Comparison of ENCODE assay signal across 32 cellular contexts in the genomic region with DNA sequence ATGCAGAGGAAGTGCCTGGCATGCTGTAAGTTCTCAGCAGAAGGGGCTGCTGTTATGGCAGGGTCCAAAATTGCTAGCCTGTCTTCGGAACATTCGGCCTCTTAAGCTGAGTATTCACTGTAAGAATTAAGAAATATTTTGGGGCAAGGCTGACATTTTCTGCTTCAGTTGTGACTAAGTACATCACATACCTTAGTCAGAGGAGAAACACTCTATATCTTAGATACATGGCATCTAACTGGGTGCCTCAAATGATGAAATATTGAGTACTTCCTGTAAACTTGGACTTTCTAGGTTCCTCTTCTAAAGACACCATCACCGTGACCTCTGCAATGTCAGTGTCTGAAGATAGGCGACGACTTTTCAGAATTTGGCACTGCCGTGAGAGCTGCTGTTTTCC.
DNase-seq lines count a peak whose midpoint lies in the region; ATAC-seq, FAIRE-seq and TF ChIP-seq lines count a peak whose summit lies in the region.
"Had no signal": no experiment of that assay in that cellular context is flagged by ENCODE, and none has a peak within 500 bp of the region (broad histone marks: within the 10 kb centered on the region; RNA-seq: fewer than 3 reads in every experiment).

No MANE protein-coding gene starts in this region.

- H3K9me3 Mint-ChIP-seq in activated CD4-positive, alpha-beta T cell treated with anti-CD3 and anti-CD28 coated beads for 36 hours (ENCODE audit: low read depth), result peaks cover 7% of the 10 kb centered on the region
- no peaks in the 10 kb centered on the region for H3K9me3 Mint-ChIP-seq in activated CD4-positive, alpha-beta T cell treated with anti-CD3 and anti-CD28 coated beads, Interleukin-2, amount 10 ng/mL, durations not matched to agents 24 days and 14 days
- H3K9me3 Mint-ChIP-seq in astrocyte (ENCODE audit: unreplicated experiment) (peaks cover 4% of the 10 kb centered on the region), endodermal cell (peaks cover 5% of the 10 kb centered on the region)
- peaks cover 7% of the 10 kb centered on the region for H3K9me3 Mint-ChIP-seq in CD4-positive, alpha-beta T cell

- ATAC-seq in activated CD4-positive, alpha-beta T cell treated with anti-CD3 and anti-CD28 coated beads for 36 hours, result peak; percentile 73
- ATAC-seq in CD4-positive, alpha-beta T cell (ENCODE audit: poor library complexity), result no peak
- ATAC-seq: activated naive CD8-positive, alpha-beta T cell treated with anti-CD3 and anti-CD28 coated beads, Interleukin-2, amount 50 U/mL, for 24 hours; gastrocnemius medialis; GM12878; pancreas; stimulated activated effector memory CD8-positive, alpha-beta T cell treated with anti-CD3 and anti-CD28 coated beads, Interleukin-12 subunit alpha, Interleukin-12 subunit beta, amount 100 ng/mL, for 72 hours had no signal

- FAIRE-seq in astrocyte (lab: Jason Lieb, UNC), result no peak
- FAIRE-seq: colon, GM12878, islet of Langerhans, pancreas had no signal

- H3K27me3 Mint-ChIP-seq in activated CD4-positive, alpha-beta T cell treated with anti-CD3 and anti-CD28 coated beads for 36 hours, result no peaks in the 10 kb centered on the region
- no peaks in the 10 kb centered on the region for H3K27me3 Mint-ChIP-seq in activated CD4-positive, alpha-beta T cell treated with anti-CD3 and anti-CD28 coated beads, Interleukin-2, amount 10 ng/mL, durations not matched to agents 24 days and 14 days
- H3K27me3 Mint-ChIP-seq in astrocyte (ENCODE audit: low read depth, unreplicated experiment) (peaks cover 18% of the 10 kb centered on the region), endodermal cell (ENCODE audit: insufficient read depth) (no peaks in the 10 kb centered on the region)
- no peaks in the 10 kb centered on the region for H3K27me3 Mint-ChIP-seq in CD4-positive, alpha-beta T cell
- H3K27me3 Mint-ChIP-seq: activated naive CD8-positive, alpha-beta T cell treated with anti-CD3 and anti-CD28 coated beads, Interleukin-2, amount 50 U/mL, for 24 hours had no signal

- H2AFZ ChIP-seq in astrocyte (ENCODE audit: low read depth, low read length), result no peak overlapping the region

- H3K4me2 ChIP-seq in astrocyte (ENCODE audit: low read length), result no peak overlapping the region
- H3K4me2 ChIP-seq: BLaER1 had no signal

- intact Hi-C loops in activated CD4-positive, alpha-beta T cell treated with anti-CD3 and anti-CD28 coated beads for 36 hours (cut with DNase I, micrococcal nuclease), result no loop called here
- intact Hi-C loops in activated CD4-positive, alpha-beta T cell treated with anti-CD3 and anti-CD28 coated beads, Interleukin-2, amount 10 ng/mL, durations not matched to agents 24 days and 14 days (cut with micrococcal nuclease), result no loop called here
- intact Hi-C loops in CD4-positive, alpha-beta T cell (cut with DNase I, micrococcal nuclease), result loop anchor here in 1 of 2 experiments (5.0 kb wide), 1 partner anchor 83 kb away; no protein-coding TSS in a partner anchor

- CTCF ChIA-PET in activated CD4-positive, alpha-beta T cell treated with anti-CD3 and anti-CD28 coated beads for 36 hours (lab: Charles Lee), result interaction anchor here (0.7 to 1.3 kb wide), 3 partner anchors 17 to 42 kb away, joined by 3 read pairs; no protein-coding TSS in a partner anchor
- CTCF ChIA-PET in CD4-positive, alpha-beta T cell (lab: Charles Lee), result no interaction called here

- no peaks in the 10 kb centered on the region for H3K36me3 ChIP-seq in astrocyte (ENCODE audit: insufficient read depth, low read length)
- no peaks in the 10 kb centered on the region for H3K36me3 ChIP-seq in neutrophil
- H3K36me3 ChIP-seq in endodermal cell (ENCODE audit: control insufficient read depth, insufficient read depth, low read length), result no peaks in the 10 kb centered on the region
- H3K36me3 ChIP-seq: gastrocnemius medialis, left ventricle myocardium inferior, pancreas, WERI-Rb-1 had no signal

- H3K4me1 Mint-ChIP-seq in activated CD4-positive, alpha-beta T cell treated with anti-CD3 and anti-CD28 coated beads for 36 hours, result peaks cover 11% of the 10 kb centered on the region
- peaks cover 2% of the 10 kb centered on the region for H3K4me1 Mint-ChIP-seq in activated CD4-positive, alpha-beta T cell treated with anti-CD3 and anti-CD28 coated beads, Interleukin-2, amount 10 ng/mL, durations not matched to agents 24 days and 14 days
- H3K4me1 Mint-ChIP-seq in astrocyte (ENCODE audit: low read depth, unreplicated experiment), result no peaks in the 10 kb centered on the region
- no peaks in the 10 kb centered on the region for H3K4me1 Mint-ChIP-seq in endodermal cell
- no peaks in the 10 kb centered on the region for H3K4me1 Mint-ChIP-seq in CD4-positive, alpha-beta T cell (ENCODE audit: low read depth)
- H3K4me1 Mint-ChIP-seq: natural killer cell; stimulated activated effector memory CD8-positive, alpha-beta T cell treated with anti-CD3 and anti-CD28 coated beads, Interleukin-12 subunit alpha, Interleukin-12 subunit beta, amount 100 ng/mL, for 72 hours had no signal

- no peaks in the 10 kb centered on the region for H3K27me3 ChIP-seq in astrocyte (ENCODE audit: insufficient read depth, low read length)
- H3K27me3 ChIP-seq in neutrophil, result no peaks in the 10 kb centered on the region
- H3K27me3 ChIP-seq in endodermal cell (ENCODE audit: control insufficient read depth, insufficient read depth, low read length, poor library complexity, severe bottlenecking), result no peaks in the 10 kb centered on the region
- H3K27me3 ChIP-seq in CD4-positive, alpha-beta T cell (ENCODE audit: control insufficient read depth, insufficient read depth, low read length), result no peaks in the 10 kb centered on the region
- H3K27me3 ChIP-seq: BLaER1, gastrocnemius medialis, pancreas had no signal

- peaks cover 9% of the 10 kb centered on the region for H4K20me1 ChIP-seq in astrocyte (ENCODE audit: insufficient read depth, low read length)

- no peaks in the 10 kb centered on the region for H3K4me1 ChIP-seq in astrocyte (ENCODE audit: insufficient read depth, low read length)
- H3K4me1 ChIP-seq in neutrophil (ENCODE audit: control insufficient read depth in 1 of 2, insufficient read depth in 1 of 2, low read depth in 1 of 2, low read length in 1 of 2), result peaks cover 21 to 24% of the 10 kb centered on the region in 2 experiments
- no peaks in the 10 kb centered on the region for H3K4me1 ChIP-seq in endodermal cell (ENCODE audit: control insufficient read depth, insufficient read depth, low read length)
- H3K4me1 ChIP-seq: gastrocnemius medialis, left ventricle myocardium inferior, pancreas had no signal

- no peak overlapping the region for H3K4me3 Mint-ChIP-seq in activated CD4-positive, alpha-beta T cell treated with anti-CD3 and anti-CD28 coated beads for 36 hours
- H3K4me3 Mint-ChIP-seq in activated CD4-positive, alpha-beta T cell treated with anti-CD3 and anti-CD28 coated beads, Interleukin-2, amount 10 ng/mL, durations not matched to agents 24 days and 14 days, result no peak overlapping the region
- H3K4me3 Mint-ChIP-seq in astrocyte (ENCODE audit: unreplicated experiment), result no peak overlapping the region
- no peak overlapping the region for H3K4me3 Mint-ChIP-seq in endodermal cell
- no peak overlapping the region for H3K4me3 Mint-ChIP-seq in CD4-positive, alpha-beta T cell
- H3K4me3 Mint-ChIP-seq: activated naive CD8-positive, alpha-beta T cell treated with anti-CD3 and anti-CD28 coated beads, Interleukin-2, amount 50 U/mL, for 24 hours; mesothelial cell of epicardium; natural killer cell; stimulated activated effector memory CD8-positive, alpha-beta T cell treated with anti-CD3 and anti-CD28 coated beads, Interleukin-12 subunit alpha, Interleukin-12 subunit beta, amount 100 ng/mL, for 72 hours had no signal

- no peak for DNase-seq in activated CD4-positive, alpha-beta T cell treated with anti-CD3 and anti-CD28 coated beads for 36 hours
- no peak for DNase-seq in activated CD4-positive, alpha-beta T cell treated with anti-CD3 and anti-CD28 coated beads, Interleukin-2, amount 10 ng/mL, durations not matched to agents 24 days and 14 days
- DNase-seq in NOMO-1 (lab: John Stamatoyannopoulos, UW; ENCODE audit: unreplicated experiment in 2 of 2) (peak; percentile 42 to 90), astrocyte (ENCODE audit: low read depth) (peak; percentile 2), endodermal cell (no peak), substantia nigra (lab: John Stamatoyannopoulos, UW) (no peak)
- no peak for DNase-seq in CD4-positive, alpha-beta T cell
- DNase-seq: 8988T; activated CD4-positive, alpha-beta T cell treated with anti-CD3 and anti-CD28 coated beads, Interleukin-2, amount 50 U/mL, for 1 hour; activated effector memory CD4-positive, alpha-beta T cell treated with anti-CD3 and anti-CD28 coated beads, Interleukin-2, amount 50 U/mL, for 16 hours; activated naive CD8-positive, alpha-beta T cell treated with anti-CD3 and anti-CD28 coated beads, Interleukin-2, amount 50 U/mL, for 24 hours; effector CD8-positive, alpha-beta T cell; erythroblast; gastrocnemius medialis; H7; hypothalamus; left ventricle myocardium inferior; natural killer cell; NCI-H1417 treated with DMSO at 0.1 percent for 48 hours; NCI-H510A; NK-92 treated with Interleukin-12 subunit alpha and Interleukin-12 subunit beta, amount 100 ng/mL, for 24 hours; pancreas; RPMI8226; stimulated activated CD4-positive, alpha-beta T cell treated with anti-CD3 and anti-CD28 coated beads, Interleukin-2, amount 100 ng/mL, for 48 hours; WERI-Rb-1 had no signal

- H3K4me3 ChIP-seq in astrocyte (ENCODE audit: insufficient read depth, low read depth, low read length) (no peak overlapping the region), neutrophil (ENCODE audit: low read depth in 1 of 2, low read length in 1 of 2) (peak overlapping the region in 1 of 2 experiments; percentile 24), endodermal cell (ENCODE audit: low read length) (no peak overlapping the region)
- H3K4me3 ChIP-seq: BLaER1, gastrocnemius medialis, GM12878, left ventricle myocardium inferior, pancreas had no signal

- H3K9me3 ChIP-seq in astrocyte (ENCODE audit: insufficient read depth, low read depth, low read length) (no peaks in the 10 kb centered on the region), neutrophil (no peaks in the 10 kb centered on the region), endodermal cell (ENCODE audit: control insufficient read depth, low read length) (no peaks in the 10 kb centered on the region)
- H3K9me3 ChIP-seq in CD4-positive, alpha-beta T cell (ENCODE audit: control insufficient read depth, low read length), result peaks cover 7% of the 10 kb centered on the region
- H3K9me3 ChIP-seq: gastrocnemius medialis, pancreas had no signal

- H3K9ac ChIP-seq in astrocyte (ENCODE audit: low read length), result no peak overlapping the region
- H3K9ac ChIP-seq in endodermal cell (ENCODE audit: extremely low read depth, low read length, poor library complexity, severe bottlenecking), result no peak overlapping the region
- H3K9ac ChIP-seq: BLaER1 had no signal

- peaks cover 2% of the 10 kb centered on the region for H3K36me3 Mint-ChIP-seq in activated CD4-positive, alpha-beta T cell treated with anti-CD3 and anti-CD28 coated beads for 36 hours (ENCODE audit: low read depth)
- H3K36me3 Mint-ChIP-seq in activated CD4-positive, alpha-beta T cell treated with anti-CD3 and anti-CD28 coated beads, Interleukin-2, amount 10 ng/mL, durations not matched to agents 24 days and 14 days (ENCODE audit: low read depth), result peaks cover 2% of the 10 kb centered on the region
- H3K36me3 Mint-ChIP-seq in astrocyte (ENCODE audit: low read depth, unreplicated experiment), result no peaks in the 10 kb centered on the region
- no peaks in the 10 kb centered on the region for H3K36me3 Mint-ChIP-seq in endodermal cell (ENCODE audit: low read depth)
- peaks cover 3% of the 10 kb centered on the region for H3K36me3 Mint-ChIP-seq in CD4-positive, alpha-beta T cell (ENCODE audit: low read depth)
- H3K36me3 Mint-ChIP-seq: mesothelial cell of epicardium; natural killer cell; stimulated activated effector memory CD8-positive, alpha-beta T cell treated with anti-CD3 and anti-CD28 coated beads, Interleukin-12 subunit alpha, Interleukin-12 subunit beta, amount 100 ng/mL, for 72 hours had no signal

- peak overlapping the region; percentile 86 for H3K27ac Mint-ChIP-seq in activated CD4-positive, alpha-beta T cell treated with anti-CD3 and anti-CD28 coated beads for 36 hours
- H3K27ac Mint-ChIP-seq in activated CD4-positive, alpha-beta T cell treated with anti-CD3 and anti-CD28 coated beads, Interleukin-2, amount 10 ng/mL, durations not matched to agents 24 days and 14 days, result no peak overlapping the region
- H3K27ac Mint-ChIP-seq in astrocyte (ENCODE audit: unreplicated experiment) (no peak overlapping the region), endodermal cell (no peak overlapping the region)
- H3K27ac Mint-ChIP-seq in CD4-positive, alpha-beta T cell, result no peak overlapping the region
- H3K27ac Mint-ChIP-seq: activated naive CD8-positive, alpha-beta T cell treated with anti-CD3 and anti-CD28 coated beads, Interleukin-2, amount 50 U/mL, for 24 hours; mesothelial cell of epicardium; natural killer cell; stimulated activated effector memory CD8-positive, alpha-beta T cell treated with anti-CD3 and anti-CD28 coated beads, Interleukin-12 subunit alpha, Interleukin-12 subunit beta, amount 100 ng/mL, for 72 hours had no signal

- WGBS in endodermal cell (ENCODE audit: insufficient coverage in 1 of 2, insufficient read length in 1 of 2), 2 experiments, result 91 to 92% methylated on average over 3 to 6 of the region's 6 CpGs

- POLR2A ChIA-PET in activated CD4-positive, alpha-beta T cell treated with anti-CD3 and anti-CD28 coated beads for 36 hours (lab: Charles Lee), result interaction anchor here (0.6 kb wide), 1 partner anchor 8 kb away, joined by 8 read pairs; no protein-coding TSS in a partner anchor
- POLR2A ChIA-PET in CD4-positive, alpha-beta T cell (lab: Charles Lee), result no interaction called here

- TF ChIP-seq CTCF in astrocyte (IDR thresholded peaks at IDR 0.05; ENCODE audit: insufficient read depth, low read depth, low read length) (no peak), neutrophil (IDR thresholded peaks at IDR 0.05) (peak; percentile 51), endodermal cell (conservative IDR thresholded peaks at IDR 0.05) (no peak)
- TF ChIP-seq CTCF in CD4-positive, alpha-beta T cell (IDR thresholded peaks at IDR 0.05), result no peak

- no peaks in the 10 kb centered on the region for H3K79me2 ChIP-seq in astrocyte (ENCODE audit: insufficient read depth, low read length)

- H3K27ac ChIP-seq in astrocyte (ENCODE audit: low read depth, low read length) (no peak overlapping the region), neutrophil (peak overlapping the region; percentile 85), endodermal cell (ENCODE audit: low read depth, low read length) (no peak overlapping the region), substantia nigra (ENCODE audit: low read depth, low read length, poor library complexity, severe bottlenecking) (no peak overlapping the region)
- no peak overlapping the region for H3K27ac ChIP-seq in CD4-positive, alpha-beta T cell (ENCODE audit: low read depth, low read length)
- H3K27ac ChIP-seq: BLaER1, gastrocnemius medialis, left ventricle myocardium inferior, pancreas, WERI-Rb-1 had no signal

Comparison
In these comparisons a context has a peak if more than half of its experiments do, and no peak if none do; other contexts are left out.
1. DNase-seq: peak in NOMO-1 (2 of 2) and astrocyte (single experiment); none in activated CD4-positive, alpha-beta T cell treated with anti-CD3 and anti-CD28 coated beads for 36 hours (single experiment), activated CD4-positive, alpha-beta T cell treated with anti-CD3 and anti-CD28 coated beads, Interleukin-2, amount 10 ng/mL, durations not matched to agents 24 days and 14 days (single experiment), endodermal cell (single experiment), substantia nigra (0 of 49) and CD4-positive, alpha-beta T cell (0 of 10).